8 cellular contexts compared by ENCODE assay signal in the genomic region with DNA sequence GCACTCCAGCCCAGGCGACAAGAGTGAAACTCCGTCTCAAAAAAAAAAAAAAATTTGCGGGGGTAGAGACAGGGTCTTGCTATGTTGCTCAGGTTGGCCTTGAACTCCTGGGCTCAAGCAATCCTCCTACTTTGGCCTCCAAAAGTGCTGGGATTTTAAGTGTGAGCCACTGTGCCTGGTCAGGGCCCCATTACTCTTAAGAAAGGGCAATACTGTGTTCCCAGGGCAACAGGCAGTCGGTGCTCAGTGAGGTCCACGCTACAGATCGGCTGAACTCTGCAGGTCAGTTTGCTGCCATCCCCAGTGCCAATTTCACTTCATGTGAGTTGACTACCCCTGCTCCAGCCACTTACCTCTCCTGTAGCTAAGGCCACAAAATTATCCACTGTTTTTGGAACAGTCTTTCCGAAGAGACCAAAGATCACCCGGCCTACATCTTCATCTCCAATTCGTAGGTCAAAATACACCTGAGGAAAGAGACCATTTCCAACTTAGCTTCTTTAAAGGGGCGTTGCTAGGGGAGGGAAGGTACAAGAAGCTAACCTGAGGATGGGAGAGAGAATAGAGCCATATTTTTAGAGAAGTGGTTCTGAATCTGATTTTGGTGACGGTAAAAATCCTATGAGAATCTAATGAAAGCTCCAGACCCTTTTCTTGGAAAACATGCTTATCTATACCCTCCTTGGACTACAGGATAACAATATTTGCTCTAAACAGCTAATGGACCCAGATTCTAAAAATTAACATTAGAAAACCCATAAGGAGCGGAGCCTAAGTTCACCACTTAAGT. TPM values are rescaled to one million over a fixed set of nuclear protein-coding genes. Genes with fewer than 3 reads are reported as not detected.
DNase-seq lines count a peak whose midpoint lies in the region; ATAC-seq and TF ChIP-seq lines count a peak whose summit lies in the region.

No MANE protein-coding gene starts in this region.

- H3K9me3 ChIP-seq in muscle layer of colon (ENCODE audit: low read length): no peaks in the 10 kb centered on the region

- H3K4me1 ChIP-seq in muscle layer of colon (ENCODE audit: insufficient read depth, low read length): peaks cover 29% of the 10 kb centered on the region

- peaks cover 43% of the 10 kb centered on the region for H3K4me1 Mint-ChIP-seq in chondrocyte (ENCODE audit: low read depth)

- no peaks in the 10 kb centered on the region for H3K9me3 Mint-ChIP-seq in chondrocyte (ENCODE audit: low read depth)

- H3K27ac Mint-ChIP-seq in chondrocyte (ENCODE audit: unreplicated experiment): peak overlapping the region; percentile 92

- DNase-seq in AG09309 (ENCODE audit: low read depth) (no peak), chondrocyte (ENCODE audit: low spot score) (no peak), COR-L47 (lab: John Stamatoyannopoulos, UW) (no peak), NCI-H1694 treated with DMSO at 0.1 percent for 48 hours (lab: John Stamatoyannopoulos, UW) (no peak), retina (no peak)
- no peak for DNase-seq in Jurkat, Clone E6-1 (ENCODE audit: low read depth, low spot score)

- no peaks in the 10 kb centered on the region for H3K27me3 Mint-ChIP-seq in chondrocyte (ENCODE audit: low read depth)

- H3K36me3 Mint-ChIP-seq in chondrocyte (ENCODE audit: low read depth): peaks cover 34% of the 10 kb centered on the region

- H3K4me3 Mint-ChIP-seq in chondrocyte (ENCODE audit: unreplicated experiment): peak overlapping the region; percentile 92

- no peak for ATAC-seq in HG03095 (IDR thresholded peaks at IDR 0.05; ENCODE audit: unreplicated experiment)

- H3K27ac ChIP-seq in muscle layer of colon (ENCODE audit: low read depth, low read length): peak overlapping the region; percentile 88

- no peaks in the 10 kb centered on the region for H3K27me3 ChIP-seq in muscle layer of colon (ENCODE audit: control insufficient read depth in 1 of 2, insufficient read depth in 2 of 2, low read length in 2 of 2)

- peak overlapping the region; percentile 50 for H3K9ac ChIP-seq in muscle layer of colon (ENCODE audit: low read length)

- H3K4me3 ChIP-seq in AG09309 (ENCODE audit: control insufficient read depth, low read depth, low read length) (peak overlapping the region; percentile 57), muscle layer of colon (ENCODE audit: low read depth in 1 of 2, low read length in 2 of 2) (peak overlapping the region; percentile 75 to 88)
- peak overlapping the region; percentile 89 for H3K4me3 ChIP-seq in Jurkat, Clone E6-1 (ENCODE audit: low read length)

- TF ChIP-seq CTCF in AG09309 (IDR thresholded peaks at IDR 0.05; ENCODE audit: control insufficient read depth, insufficient read depth, low read depth, low read length, missing control alignments) (no peak), chondrocyte (IDR thresholded peaks at IDR 0.05) (no peak)

- H3K36me3 ChIP-seq in muscle layer of colon (ENCODE audit: insufficient read depth, low read length): peaks cover 39% of the 10 kb centered on the region

RNA-seq across cellular contexts. Expression of gene PPIB, which starts 0.9 kb away (rescaled TPM):
- polyA plus RNA-seq in Jurkat, Clone E6-1 (2012; ENCODE audit: insufficient read depth, insufficient read length): 389 TPM
- 706 to 1,018 TPM (median 713 TPM) in 3 replicates for total RNA-seq in chondrocyte

RNA-seq across cellular contexts. Expression of gene SNX22, which starts 10.4 kb away (rescaled TPM):
- polyA plus RNA-seq in Jurkat, Clone E6-1 (2012; ENCODE audit: insufficient read depth, insufficient read length): 0.43 TPM
- total RNA-seq in chondrocyte: 0.15 to 0.28 TPM (median 0.27 TPM) in 3 replicates
